12 cellular contexts compared by ENCODE assay signal in the genomic region with DNA sequence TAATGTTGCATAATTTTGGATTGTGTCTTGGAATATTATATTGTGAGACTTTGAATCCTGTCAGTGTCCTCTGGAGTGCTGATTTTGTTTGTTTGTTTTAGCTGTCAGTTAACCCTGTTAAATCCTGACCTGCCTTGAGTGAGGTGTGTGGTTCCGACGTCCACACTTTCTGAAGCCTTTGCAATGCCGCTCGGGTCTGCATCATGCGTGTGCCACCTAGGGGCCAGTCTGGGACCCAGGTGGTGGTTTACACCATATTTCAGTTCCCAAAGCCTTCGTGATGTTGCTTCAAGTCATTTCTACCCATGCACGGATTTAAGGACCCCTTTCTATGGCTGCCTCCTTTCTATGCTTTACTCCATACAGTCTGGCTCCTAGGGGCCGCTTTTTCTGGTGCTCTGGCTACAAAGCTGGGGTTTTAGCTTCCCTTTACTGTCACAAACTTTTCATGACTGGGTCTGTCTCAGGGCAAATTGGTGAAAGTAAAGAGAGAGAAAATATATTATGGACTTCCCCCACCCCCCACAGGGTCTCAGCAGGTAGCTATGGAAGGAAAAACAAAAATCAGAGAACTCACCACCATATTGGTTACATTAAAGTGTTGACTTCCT. TPM values are rescaled to one million over a fixed set of nuclear protein-coding genes. Genes with fewer than 3 reads are reported as not detected.
DNase-seq lines count a peak whose midpoint lies in the region; ATAC-seq, FAIRE-seq and TF ChIP-seq lines count a peak whose summit lies in the region.
"Had no signal": no experiment of that assay in that cellular context is flagged by ENCODE, and none has a peak within 500 bp of the region (broad histone marks: within the 10 kb centered on the region; RNA-seq: fewer than 3 reads in every experiment).

No MANE protein-coding gene starts in this region.

- H3K9ac ChIP-seq in OCI-LY1 (ENCODE audit: low read length): no peak overlapping the region
- no peak overlapping the region for H3K9ac ChIP-seq in endothelial cell of umbilical vein (replicated peaks; ENCODE audit: extremely low read depth, insufficient read depth, low read length)

- dilution Hi-C loops in endothelial cell of umbilical vein (cut with MboI; ENCODE audit: extremely low pct_ligation_motif_present, low sequenced_read_pairs): no loop called here

- H3K36me3 ChIP-seq in OCI-LY1 (ENCODE audit: insufficient read depth, low read length) (no peaks in the 10 kb centered on the region), endothelial cell of umbilical vein (ENCODE audit: control insufficient read depth in 2 of 2, extremely low read depth in 1 of 2, insufficient read depth in 2 of 2, low read length in 2 of 2) (no peaks in the 10 kb centered on the region), small intestine (ENCODE audit: control insufficient read depth in 2 of 2, insufficient read depth in 2 of 2, low read length in 2 of 2) (no peaks in the 10 kb centered on the region)

- no peaks in the 10 kb centered on the region for H3K36me3 Mint-ChIP-seq in activated CD4-positive, alpha-beta T cell treated with anti-CD3 and anti-CD28 coated beads, Interleukin-2, amount 10 ng/mL, durations not matched to agents 24 days and 14 days (ENCODE audit: low read depth)

- TF ChIP-seq CTCF in OCI-LY1 (IDR thresholded peaks at IDR 0.05; ENCODE audit: low read length) (peak; percentile 61), endothelial cell of umbilical vein (IDR thresholded peaks at IDR 0.05; ENCODE audit: extremely low read depth in 1 of 2, insufficient read depth in 1 of 2, low read depth in 1 of 2, low read length in 2 of 2) (peak; percentile 25 to 49)

- no peak for ATAC-seq in GM21367 (IDR thresholded peaks at IDR 0.05; ENCODE audit: unreplicated experiment)

- H3K9me1 ChIP-seq in endothelial cell of umbilical vein (replicated peaks; ENCODE audit: control insufficient read depth, extremely low read depth, insufficient read depth, low read length): no peaks in the 10 kb centered on the region

- DNase-seq in activated CD4-positive, alpha-beta T cell treated with anti-CD3 and anti-CD28 coated beads, Interleukin-2, amount 10 ng/mL, durations not matched to agents 24 days and 14 days: peak; percentile 43
- no peak for DNase-seq in activated CD4-positive, alpha-beta T cell treated with anti-CD3 and anti-CD28 coated beads, Interleukin-2, amount 50 U/mL, for 48 hours
- no peak for DNase-seq in endothelial cell of umbilical vein (ENCODE audit: low read depth, low spot score)
- peak; percentile 26 for DNase-seq in small intestine
- DNase-seq in substantia nigra (lab: John Stamatoyannopoulos, UW): no peak
- no peak for DNase-seq in stimulated activated CD4-positive, alpha-beta T cell treated with anti-CD3 and anti-CD28 coated beads, Interleukin-4, amount 100 ng/mL, for 4 hours
- DNase-seq: activated CD4-positive, alpha-beta memory T cell treated with anti-CD3 and anti-CD28 coated beads for 36 hours; aorta; NCI-H446 treated with DMSO at 0.1 percent for 48 hours; retina had no signal

- H3K9me3 ChIP-seq in OCI-LY1 (ENCODE audit: low read length) (no peaks in the 10 kb centered on the region), endothelial cell of umbilical vein (replicated peaks; ENCODE audit: control insufficient read depth, insufficient read depth, low read length) (no peaks in the 10 kb centered on the region), small intestine (ENCODE audit: control insufficient read depth, low read depth) (no peaks in the 10 kb centered on the region)

- no peak for TF ChIP-seq POLR2A in endothelial cell of umbilical vein (IDR thresholded peaks at IDR 0.05; ENCODE audit: low read depth, low read length)

- H3K4me1 ChIP-seq in OCI-LY1 (ENCODE audit: insufficient read depth, low read length, severe bottlenecking) (no peaks in the 10 kb centered on the region), endothelial cell of umbilical vein (ENCODE audit: control insufficient read depth, extremely low read depth, insufficient read depth, low read length) (no peaks in the 10 kb centered on the region), small intestine (ENCODE audit: control insufficient read depth in 2 of 2, insufficient read depth in 1 of 2, low read depth in 1 of 2, low read length in 1 of 2) (no peaks in the 10 kb centered on the region)

- H2AFZ ChIP-seq in OCI-LY1 (ENCODE audit: low read length) (no peak overlapping the region), endothelial cell of umbilical vein (ENCODE audit: low read depth, low read length) (no peak overlapping the region)

- H3K27ac ChIP-seq in OCI-LY1 (ENCODE audit: low read depth, low read length, poor library complexity, severe bottlenecking) (no peak overlapping the region), endothelial cell of umbilical vein (ENCODE audit: insufficient read depth, low read depth, low read length) (no peak overlapping the region), small intestine (ENCODE audit: low read depth in 1 of 2, low read length in 1 of 2) (no peak overlapping the region), substantia nigra (ENCODE audit: low read depth, low read length, poor library complexity, severe bottlenecking) (no peak overlapping the region)

- no TSS peak for BruUV-seq in endothelial cell of umbilical vein (replicated peaks; lab: Mats Ljungman, UMichigan)

- H4K20me1 ChIP-seq in OCI-LY1 (ENCODE audit: insufficient read depth, low read length) (no peaks in the 10 kb centered on the region), endothelial cell of umbilical vein (replicated peaks; ENCODE audit: control insufficient read depth, extremely low read depth, insufficient read depth, low read length) (no peaks in the 10 kb centered on the region)

- CTCF ChIA-PET in endothelial cell of umbilical vein (lab: Charles Lee): interaction anchor here (1.0 to 2.1 kb wide), 3 partner anchors 10 to 894 kb away, joined by 3 to 5 read pairs (median 3); partner anchors contain the start of gene OR4D1

- H3K27me3 Mint-ChIP-seq in activated CD4-positive, alpha-beta T cell treated with anti-CD3 and anti-CD28 coated beads, Interleukin-2, amount 10 ng/mL, durations not matched to agents 24 days and 14 days: peaks cover 56% of the 10 kb centered on the region
- H3K27me3 Mint-ChIP-seq: activated CD4-positive, alpha-beta memory T cell treated with anti-CD3 and anti-CD28 coated beads for 36 hours had no signal

- H3K4me2 ChIP-seq in OCI-LY1 (ENCODE audit: low read length): no peak overlapping the region
- no peak overlapping the region for H3K4me2 ChIP-seq in endothelial cell of umbilical vein (ENCODE audit: insufficient read depth, low read length)

- H3K27ac Mint-ChIP-seq in activated CD4-positive, alpha-beta T cell treated with anti-CD3 and anti-CD28 coated beads, Interleukin-2, amount 10 ng/mL, durations not matched to agents 24 days and 14 days: no peak overlapping the region
- H3K27ac Mint-ChIP-seq: activated CD4-positive, alpha-beta memory T cell treated with anti-CD3 and anti-CD28 coated beads for 36 hours had no signal

- FAIRE-seq in endothelial cell of umbilical vein (lab: Jason Lieb, UNC): peak; percentile 52
- FAIRE-seq in small intestine (lab: Jason Lieb, UNC): no peak

- H3K9me2 ChIP-seq in OCI-LY1 (ENCODE audit: low read depth, low read length): no peaks in the 10 kb centered on the region

- H3F3A ChIP-seq in OCI-LY1 (ENCODE audit: insufficient read depth, low read length): no peaks in the 10 kb centered on the region

- no peak overlapping the region for H3K4me3 ChIP-seq in OCI-LY1 (ENCODE audit: low read depth, low read length, poor library complexity, severe bottlenecking)
- H3K4me3 ChIP-seq in endothelial cell of umbilical vein (replicated peaks in 1 of 3; ENCODE audit: insufficient read depth in 1 of 3, low read depth in 1 of 3, low read length in 3 of 3): no peak overlapping the region
- H3K4me3 ChIP-seq in small intestine (ENCODE audit: low read depth in 1 of 2, low read length in 2 of 2): no peak overlapping the region

- 22 to 32% (median 31%) methylated on average over 8 of the region's 8 CpGs for WGBS in small intestine, 3 donors

- no peak overlapping the region for H3K4me3 Mint-ChIP-seq in activated CD4-positive, alpha-beta T cell treated with anti-CD3 and anti-CD28 coated beads, Interleukin-2, amount 10 ng/mL, durations not matched to agents 24 days and 14 days
- H3K4me3 Mint-ChIP-seq: activated CD4-positive, alpha-beta memory T cell treated with anti-CD3 and anti-CD28 coated beads for 36 hours had no signal

- POLR2A ChIA-PET in endothelial cell of umbilical vein (lab: Charles Lee): no interaction called here

- intact Hi-C loops in activated CD4-positive, alpha-beta T cell treated with anti-CD3 and anti-CD28 coated beads, Interleukin-2, amount 10 ng/mL, durations not matched to agents 24 days and 14 days (cut with micrococcal nuclease): no loop called here
- intact Hi-C loops in endothelial cell of umbilical vein (cut with micrococcal nuclease): no loop called here

- H3K79me2 ChIP-seq in OCI-LY1 (ENCODE audit: insufficient read depth, low read length): no peaks in the 10 kb centered on the region
- no peaks in the 10 kb centered on the region for H3K79me2 ChIP-seq in endothelial cell of umbilical vein (ENCODE audit: control insufficient read depth, insufficient read depth, low read length)

- peaks cover 17% of the 10 kb centered on the region for H3K9me3 Mint-ChIP-seq in activated CD4-positive, alpha-beta T cell treated with anti-CD3 and anti-CD28 coated beads, Interleukin-2, amount 10 ng/mL, durations not matched to agents 24 days and 14 days

- no peaks in the 10 kb centered on the region for H3K4me1 Mint-ChIP-seq in activated CD4-positive, alpha-beta T cell treated with anti-CD3 and anti-CD28 coated beads, Interleukin-2, amount 10 ng/mL, durations not matched to agents 24 days and 14 days

- H3K27me3 ChIP-seq in OCI-LY1 (ENCODE audit: insufficient read depth, low read length) (0 out of 2 replicates have a peak, but pooled peaks cover 2% of the 10 kb centered on the region), endothelial cell of umbilical vein (ENCODE audit: control insufficient read depth in 2 of 2, insufficient read depth in 2 of 2, low read length in 2 of 2) (peaks cover 2 to 5% of the 10 kb centered on the region in 2 experiments), small intestine (ENCODE audit: control insufficient read depth in 2 of 2, insufficient read depth in 2 of 2, low read length in 2 of 2) (peaks cover 0 to 9% of the 10 kb centered on the region in 2 donors)

RNA-seq across cellular contexts. Expression of gene OR4D1, which starts 11.4 kb away (rescaled TPM):
- 0.07 and 0.14 TPM in 2 replicates for total RNA-seq in activated CD4-positive, alpha-beta T cell treated with anti-CD3 and anti-CD28 coated beads, Interleukin-2, amount 10 ng/mL, durations not matched to agents 24 days and 14 days
- total RNA-seq in endothelial cell of umbilical vein: not detected in 2 replicates
- polyA plus RNA-seq in endothelial cell of umbilical vein: not detected in 2 replicates
- polyA plus RNA-seq in endothelial cell of umbilical vein (2011; cell fraction: cytosol; rRNA removed): not detected in 2 replicates
- not detected in 2 replicates for polyA plus RNA-seq in endothelial cell of umbilical vein (2011; cell fraction: nucleus; rRNA removed)
- polyA plus RNA-seq in endothelial cell of umbilical vein (2012): not detected in 2 replicates
- polyA minus RNA-seq in endothelial cell of umbilical vein: not detected in 2 replicates
- not detected for polyA minus RNA-seq in endothelial cell of umbilical vein (2011; cell fraction: cytosol; rRNA and poly(A)+ RNA removed)
- polyA minus RNA-seq in endothelial cell of umbilical vein (2011; cell fraction: nucleus; rRNA and poly(A)+ RNA removed): not detected in 2 replicates
- polyA plus RNA-seq in small intestine: under 1 TPM in 1 of 3 donors, not detected in 2; 0.03 TPM
- total RNA-seq: aorta had no signal
- polyA plus RNA-seq: aorta had no signal

RNA-seq across cellular contexts. Expression of gene OR4D2, which starts 30.0 kb away (rescaled TPM):
- total RNA-seq in activated CD4-positive, alpha-beta T cell treated with anti-CD3 and anti-CD28 coated beads, Interleukin-2, amount 10 ng/mL, durations not matched to agents 24 days and 14 days: not detected in 2 replicates
- not detected in 2 replicates for total RNA-seq in endothelial cell of umbilical vein
- polyA plus RNA-seq in endothelial cell of umbilical vein (not detected in 2 replicates), small intestine (not detected)
- polyA plus RNA-seq in endothelial cell of umbilical vein (2011; cell fraction: cytosol; rRNA removed): not detected in 2 replicates
- not detected in 2 replicates for polyA plus RNA-seq in endothelial cell of umbilical vein (2011; cell fraction: nucleus; rRNA removed)
- polyA plus RNA-seq in endothelial cell of umbilical vein (2012): not detected in 2 replicates
- not detected in 2 replicates for polyA minus RNA-seq in endothelial cell of umbilical vein
- polyA minus RNA-seq in endothelial cell of umbilical vein (2011; cell fraction: cytosol; rRNA and poly(A)+ RNA removed): not detected
- polyA minus RNA-seq in endothelial cell of umbilical vein (2011; cell fraction: nucleus; rRNA and poly(A)+ RNA removed): not detected in 2 replicates
- total RNA-seq: activated CD4-positive, alpha-beta memory T cell treated with anti-CD3 and anti-CD28 coated beads for 36 hours; aorta had no signal
- polyA plus RNA-seq: aorta had no signal

RNA-seq across cellular contexts. Expression of gene DYNLL2, which starts 53.6 kb away (rescaled TPM):
- 36.6 and 37.2 TPM in 2 replicates for total RNA-seq in activated CD4-positive, alpha-beta T cell treated with anti-CD3 and anti-CD28 coated beads, Interleukin-2, amount 10 ng/mL, durations not matched to agents 24 days and 14 days
- total RNA-seq in endothelial cell of umbilical vein: 17.1 and 19.0 TPM in 2 replicates
- polyA plus RNA-seq in endothelial cell of umbilical vein (6.8 and 7.4 TPM in 2 replicates), small intestine (10 to 100 TPM; 18.9 to 40.8 (median 24.6) TPM)
- polyA plus RNA-seq in endothelial cell of umbilical vein (2011; cell fraction: cytosol; rRNA removed): 8.7 and 9.7 TPM in 2 replicates
- polyA plus RNA-seq in endothelial cell of umbilical vein (2011; cell fraction: nucleus; rRNA removed): 7.1 and 8.2 TPM in 2 replicates
- polyA plus RNA-seq in endothelial cell of umbilical vein (2012): 18.8 and 21.5 TPM in 2 replicates
- 13.5 and 14.1 TPM in 2 replicates for polyA minus RNA-seq in endothelial cell of umbilical vein
- polyA minus RNA-seq in endothelial cell of umbilical vein (2011; cell fraction: cytosol; rRNA and poly(A)+ RNA removed): 6.1 TPM
- 4.0 and 6.0 TPM in 2 replicates for polyA minus RNA-seq in endothelial cell of umbilical vein (2011; cell fraction: nucleus; rRNA and poly(A)+ RNA removed)

RNA-seq across cellular contexts. Expression of gene EPX, which starts 55.8 kb away (rescaled TPM):
- total RNA-seq in activated CD4-positive, alpha-beta T cell treated with anti-CD3 and anti-CD28 coated beads, Interleukin-2, amount 10 ng/mL, durations not matched to agents 24 days and 14 days: not detected in 2 replicates
- not detected in 2 replicates for total RNA-seq in endothelial cell of umbilical vein
- not detected in 2 replicates for polyA plus RNA-seq in endothelial cell of umbilical vein
- polyA plus RNA-seq in endothelial cell of umbilical vein (2011; cell fraction: cytosol; rRNA removed): not detected in 2 replicates
- polyA plus RNA-seq in endothelial cell of umbilical vein (2011; cell fraction: nucleus; rRNA removed): not detected in 2 replicates
- 0.07 TPM in 1 of 2 replicates, not detected in the other for polyA plus RNA-seq in endothelial cell of umbilical vein (2012)
- not detected in 2 replicates for polyA minus RNA-seq in endothelial cell of umbilical vein
- polyA minus RNA-seq in endothelial cell of umbilical vein (2011; cell fraction: cytosol; rRNA and poly(A)+ RNA removed): not detected
- not detected in 2 replicates for polyA minus RNA-seq in endothelial cell of umbilical vein (2011; cell fraction: nucleus; rRNA and poly(A)+ RNA removed)
- polyA plus RNA-seq in small intestine: not detected
- total RNA-seq: activated CD4-positive, alpha-beta memory T cell treated with anti-CD3 and anti-CD28 coated beads for 36 hours; aorta had no signal
- polyA plus RNA-seq: aorta had no signal

Comparison
In these comparisons a context has a peak if more than half of its experiments do, and no peak if none do; other contexts are left out.
1. DNase-seq: peak in activated CD4-positive, alpha-beta T cell treated with anti-CD3 and anti-CD28 coated beads, Interleukin-2, amount 10 ng/mL, durations not matched to agents 24 days and 14 days (single experiment) and small intestine (single experiment); none in activated CD4-positive, alpha-beta T cell treated with anti-CD3 and anti-CD28 coated beads, Interleukin-2, amount 50 U/mL, for 48 hours (0 of 2), endothelial cell of umbilical vein (single experiment), substantia nigra (0 of 49) and stimulated activated CD4-positive, alpha-beta T cell treated with anti-CD3 and anti-CD28 coated beads, Interleukin-4, amount 100 ng/mL, for 4 hours (0 of 2).